In the genomic region with DNA sequence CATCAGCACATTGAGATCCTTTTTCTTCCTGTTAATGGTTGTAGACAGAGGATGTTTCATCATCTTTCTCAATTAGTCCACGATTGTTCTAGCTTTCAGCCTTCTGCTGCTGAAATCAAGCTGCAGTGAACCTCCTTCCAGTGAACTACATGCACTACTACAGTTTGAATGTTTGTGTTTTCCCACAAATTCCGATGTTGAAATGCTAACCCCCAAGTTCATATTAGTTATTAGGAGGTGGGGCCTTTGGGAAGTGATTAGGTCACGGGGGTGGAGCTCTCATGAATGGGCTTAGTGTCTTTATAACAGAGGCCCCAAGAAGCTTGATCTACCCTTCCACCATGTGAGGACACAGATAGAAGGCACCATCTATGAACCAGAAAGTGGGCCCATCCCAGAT, we compare ENCODE assay signal across 14 cellular contexts. TPM values are rescaled to one million over a fixed set of nuclear protein-coding genes. Genes with fewer than 3 reads are reported as not detected.
A peak's percentile ranks its signal among the peaks of the same experiment; 100 is the strongest.
DNase-seq lines count a peak whose midpoint lies in the region; TF ChIP-seq lines count a peak whose summit lies in the region.
"Had no signal": no experiment of that assay in that cellular context is flagged by ENCODE, and none has a peak within 500 bp of the region (broad histone marks: within the 10 kb centered on the region; RNA-seq: fewer than 3 reads in every experiment).

No MANE protein-coding gene starts in this region.

- no peaks in the 10 kb centered on the region for H3K9me3 ChIP-seq in vagina
- H3K9me3 ChIP-seq: BE2C, HAP-1 had no signal

- no peak overlapping the region for H3K4me3 ChIP-seq in vagina
- H3K4me3 ChIP-seq: HAP-1 had no signal

- DNase-seq in Caki2 (ENCODE audit: low read depth) (peak; percentile 17), EH (ENCODE audit: low read depth) (peak; percentile 74), SK-MEL-5 (ENCODE audit: low read depth, low spot score) (peak; percentile 8), foreskin melanocyte (peak; percentile 60), vagina (ENCODE audit: extremely low spot score in 2 of 2) (no peak), COR-L47 (lab: John Stamatoyannopoulos, UW) (no peak)
- DNase-seq in NK-92 treated with Interleukin-12 subunit alpha and Interleukin-12 subunit beta, amount 100 ng/mL, for 24 hours (lab: John Stamatoyannopoulos, UW) = no peak
- DNase-seq: BE2C; CD4-positive, alpha-beta memory T cell had no signal

- intact Hi-C loops in vagina (cut with DNase I) = no loop called here

- H3K36me3 ChIP-seq in vagina = no peaks in the 10 kb centered on the region
- H3K36me3 ChIP-seq: HAP-1 had no signal

- no peaks in the 10 kb centered on the region for H3K4me1 ChIP-seq in vagina
- H3K4me1 ChIP-seq: HAP-1 had no signal

- in situ Hi-C loops in Caki2 (cut with HindIII; ENCODE audit: low pct_unique_long_range_greater_than_20kb, low sequenced_read_pairs) = no loop called here
- in situ Hi-C loops in SK-MEL-5 (cut with HindIII; ENCODE audit: low pct_unique_long_range_greater_than_20kb, low sequenced_read_pairs) = no loop called here

- no peak for TF ChIP-seq CTCF in vagina (IDR thresholded peaks at IDR 0.05)

- TF ChIP-seq POLR2A in vagina (IDR thresholded peaks at IDR 0.05) = no peak

- H3K27ac ChIP-seq in vagina = no peak overlapping the region
- H3K27ac ChIP-seq: C4-2B had no signal

- H3K27me3 ChIP-seq in vagina = no peaks in the 10 kb centered on the region
- H3K27me3 ChIP-seq: BE2C had no signal

RNA-seq across cellular contexts. Expression of a gene that starts 32.9 kb away (rescaled TPM):
- 6.5 and 10.5 TPM in 2 replicates for total RNA-seq in Caki2 (2014; rRNA removed; shearing (Covaris generic); ENCODE audit: low replicate concordance)
- not detected in 2 replicates for total RNA-seq in SK-MEL-5 (2014; rRNA removed; shearing (Covaris generic))
- not detected in 2 replicates for polyA plus RNA-seq in SK-MEL-5 (2015; cell fraction: cytosol; rRNA removed)
- not detected in 2 replicates for polyA plus RNA-seq in SK-MEL-5 (2015; cell fraction: nucleus; rRNA removed)
- total RNA-seq in vagina = 7.1 TPM
- total RNA-seq: CD4-positive, alpha-beta memory T cell; Daoy; HT-29 had no signal
- polyA plus RNA-seq: CD4-positive, alpha-beta memory T cell; IgD-negative memory B cell had no signal

Comparison
In these comparisons a context has a peak if more than half of its experiments do, and no peak if none do; other contexts are left out.
1. DNase-seq: peak in Caki2 (single experiment), EH (single experiment), SK-MEL-5 (single experiment) and foreskin melanocyte (single experiment); none in vagina (0 of 2), NK-92 treated with Interleukin-12 subunit alpha and Interleukin-12 subunit beta, amount 100 ng/mL, for 24 hours (single experiment) and COR-L47 (single experiment).